16 cellular contexts compared by ENCODE assay signal in the genomic region with DNA sequence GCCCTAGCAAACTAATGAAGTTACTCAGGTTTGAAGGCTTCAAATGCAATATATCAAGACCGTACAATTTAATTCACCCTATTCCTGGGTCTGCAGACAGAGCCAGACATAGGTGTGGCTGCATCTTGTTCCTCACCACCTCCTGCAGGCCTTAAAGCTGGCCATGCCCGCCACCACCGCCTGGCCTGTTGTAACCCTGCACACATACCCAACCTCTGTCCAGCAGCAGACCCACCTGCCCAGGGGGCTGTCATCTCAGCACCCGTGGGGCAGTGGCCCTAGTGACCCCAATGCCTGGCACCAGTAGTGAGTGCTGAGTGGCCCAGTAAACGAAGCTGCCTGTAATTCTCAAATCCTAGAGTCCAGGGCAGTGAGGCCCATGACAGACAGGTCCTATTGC. TPM values are rescaled to one million over a fixed set of nuclear protein-coding genes. Genes with fewer than 3 reads are reported as not detected.
DNase-seq lines count a peak whose midpoint lies in the region; ATAC-seq and TF ChIP-seq lines count a peak whose summit lies in the region.
"Had no signal": no experiment of that assay in that cellular context is flagged by ENCODE, and none has a peak within 500 bp of the region (broad histone marks: within the 10 kb centered on the region; RNA-seq: fewer than 3 reads in every experiment).

No MANE protein-coding gene starts in this region.

- DNase-seq in activated effector memory CD4-positive, alpha-beta T cell treated with anti-CD3 and anti-CD28 coated beads, Interleukin-2, amount 50 U/mL, for 16 hours = peak; percentile 34
- DNase-seq in activated effector memory CD4-positive, alpha-beta T cell treated with Interleukin-2 at 50 U/mL for 16 hours = no peak
- peak; percentile 25 for DNase-seq in RWPE2 (ENCODE audit: low spot score)
- no peak for DNase-seq in nephron progenitor cell
- peak; percentile 25 for DNase-seq in upper lobe of right lung
- DNase-seq in NCI-H1417 (lab: John Stamatoyannopoulos, UW) = no peak
- DNase-seq: AML-193; CD4-positive, alpha-beta memory T cell; DMS153; DMS79; GF-D8; H9 had no signal

- ATAC-seq in RWPE2 (ENCODE audit: low read depth) (no peak), upper lobe of right lung (no peak), GM21528 (IDR thresholded peaks at IDR 0.05; ENCODE audit: low FRiP score, unreplicated experiment) (no peak)
- ATAC-seq: A549 had no signal

- no peak overlapping the region for H3K27ac ChIP-seq in RWPE2 (ENCODE audit: poor library complexity, severe bottlenecking)
- no peak overlapping the region for H3K27ac ChIP-seq in upper lobe of right lung
- H3K27ac ChIP-seq: 22Rv1, A549, C4-2B had no signal

- H3K36me3 ChIP-seq in RWPE2 (ENCODE audit: low read depth) (no peaks in the 10 kb centered on the region), upper lobe of right lung (no peaks in the 10 kb centered on the region)

- TF ChIP-seq CTCF in RWPE2 (IDR thresholded peaks at IDR 0.05; ENCODE audit: poor library complexity, severe bottlenecking) (no peak), nephron progenitor cell (IDR thresholded peaks at IDR 0.05) (no peak), upper lobe of right lung (IDR thresholded peaks at IDR 0.05) (no peak)

- H3K27ac Mint-ChIP-seq in nephron progenitor cell = peak overlapping the region; percentile 87
- H3K27ac Mint-ChIP-seq: CD4-positive, alpha-beta memory T cell; H9 had no signal

- no peak overlapping the region for H3K4me3 ChIP-seq in RWPE2 (ENCODE audit: severe bottlenecking)
- no peak overlapping the region for H3K4me3 ChIP-seq in upper lobe of right lung
- H3K4me3 ChIP-seq: A549 had no signal

- H3K27me3 ChIP-seq in RWPE2 (ENCODE audit: insufficient read depth, poor library complexity, severe bottlenecking) = no peaks in the 10 kb centered on the region
- no peaks in the 10 kb centered on the region for H3K27me3 ChIP-seq in upper lobe of right lung

- H3K27me3 Mint-ChIP-seq in nephron progenitor cell (ENCODE audit: low read depth, poor library complexity) = peaks cover 29% of the 10 kb centered on the region
- H3K27me3 Mint-ChIP-seq: CD4-positive, alpha-beta memory T cell had no signal

- H3K9me3 Mint-ChIP-seq in nephron progenitor cell = no peaks in the 10 kb centered on the region
- H3K9me3 Mint-ChIP-seq: CD4-positive, alpha-beta memory T cell had no signal

- H3K36me3 Mint-ChIP-seq in nephron progenitor cell (ENCODE audit: low read depth) = no peaks in the 10 kb centered on the region
- H3K36me3 Mint-ChIP-seq: CD4-positive, alpha-beta memory T cell had no signal

- intact Hi-C loops in upper lobe of right lung (cut with DNase I) = loop anchor here (10.0 kb wide), 1 partner anchor 76 kb away; no protein-coding TSS in a partner anchor

- H3K9me3 ChIP-seq in RWPE2 (ENCODE audit: severe bottlenecking) (no peaks in the 10 kb centered on the region), upper lobe of right lung (no peaks in the 10 kb centered on the region)
- H3K9me3 ChIP-seq: A549 had no signal

- H3K4me1 ChIP-seq in RWPE2 (ENCODE audit: insufficient read depth, poor library complexity, severe bottlenecking) (no peaks in the 10 kb centered on the region), upper lobe of right lung (no peaks in the 10 kb centered on the region)
- H3K4me1 ChIP-seq: A549 had no signal

- H3K4me3 Mint-ChIP-seq in nephron progenitor cell = no peak overlapping the region
- H3K4me3 Mint-ChIP-seq: CD4-positive, alpha-beta memory T cell; H9 had no signal

- H3K4me1 Mint-ChIP-seq in nephron progenitor cell = no peaks in the 10 kb centered on the region

RNA-seq across cellular contexts. Expression of gene ZBTB49, which starts 40.7 kb away (rescaled TPM):
- total RNA-seq in upper lobe of right lung = 5.6 TPM

RNA-seq across cellular contexts. Expression of gene LYAR, which starts 40.8 kb away (rescaled TPM):
- 13.3 TPM for total RNA-seq in upper lobe of right lung

RNA-seq across cellular contexts. Expression of gene NSG1, which starts 56.1 kb away (rescaled TPM):
- total RNA-seq in upper lobe of right lung = 1.5 TPM

Comparison
In these comparisons a context has a peak if more than half of its experiments do, and no peak if none do; other contexts are left out.
1. DNase-seq: peak in activated effector memory CD4-positive, alpha-beta T cell treated with anti-CD3 and anti-CD28 coated beads, Interleukin-2, amount 50 U/mL, for 16 hours (single experiment), RWPE2 (single experiment) and upper lobe of right lung (single experiment); none in activated effector memory CD4-positive, alpha-beta T cell treated with Interleukin-2 at 50 U/mL for 16 hours (single experiment), nephron progenitor cell (single experiment) and NCI-H1417 (0 of 3).